ENCODE assay signal across 1 cellular context in the genomic region with DNA sequence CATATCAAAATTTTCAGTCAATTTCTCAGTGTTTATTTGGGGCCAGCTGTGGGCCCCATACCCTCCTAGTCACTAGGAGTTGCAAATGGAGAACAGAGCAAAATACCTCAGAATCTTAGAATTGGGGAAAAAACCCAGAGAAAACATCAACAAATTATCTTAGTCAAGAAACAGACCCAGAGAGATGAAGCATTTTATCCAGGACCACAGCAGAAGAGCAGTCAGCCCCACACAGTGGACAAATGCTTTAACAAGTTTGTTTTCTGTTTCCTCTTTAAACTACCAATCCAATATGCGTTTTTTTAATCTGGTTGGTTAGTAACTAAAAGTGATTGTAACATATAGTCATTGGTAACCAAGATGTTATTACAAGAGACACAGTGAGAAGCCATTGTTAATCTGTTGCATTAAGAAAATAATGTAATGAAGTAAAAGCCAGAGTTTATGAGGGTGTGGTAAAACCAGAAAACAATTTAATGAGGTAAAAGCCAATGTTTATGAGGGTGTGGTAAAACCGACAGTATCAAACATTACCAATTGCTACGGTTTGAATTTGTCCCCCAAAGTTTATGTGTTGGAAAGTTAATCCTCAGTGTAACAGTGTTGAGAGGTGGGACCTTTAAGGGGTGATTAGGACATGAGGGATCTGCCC.
TF ChIP-seq lines count a peak whose summit lies in the region.

No MANE protein-coding gene starts in this region.

TF ChIP-seq in HEK293, 187 proteins besides CTCF, POLR2A, EP300 and RAD21 (continued from another document and continues in another):
- TF ChIP-seq, protein P1, sequence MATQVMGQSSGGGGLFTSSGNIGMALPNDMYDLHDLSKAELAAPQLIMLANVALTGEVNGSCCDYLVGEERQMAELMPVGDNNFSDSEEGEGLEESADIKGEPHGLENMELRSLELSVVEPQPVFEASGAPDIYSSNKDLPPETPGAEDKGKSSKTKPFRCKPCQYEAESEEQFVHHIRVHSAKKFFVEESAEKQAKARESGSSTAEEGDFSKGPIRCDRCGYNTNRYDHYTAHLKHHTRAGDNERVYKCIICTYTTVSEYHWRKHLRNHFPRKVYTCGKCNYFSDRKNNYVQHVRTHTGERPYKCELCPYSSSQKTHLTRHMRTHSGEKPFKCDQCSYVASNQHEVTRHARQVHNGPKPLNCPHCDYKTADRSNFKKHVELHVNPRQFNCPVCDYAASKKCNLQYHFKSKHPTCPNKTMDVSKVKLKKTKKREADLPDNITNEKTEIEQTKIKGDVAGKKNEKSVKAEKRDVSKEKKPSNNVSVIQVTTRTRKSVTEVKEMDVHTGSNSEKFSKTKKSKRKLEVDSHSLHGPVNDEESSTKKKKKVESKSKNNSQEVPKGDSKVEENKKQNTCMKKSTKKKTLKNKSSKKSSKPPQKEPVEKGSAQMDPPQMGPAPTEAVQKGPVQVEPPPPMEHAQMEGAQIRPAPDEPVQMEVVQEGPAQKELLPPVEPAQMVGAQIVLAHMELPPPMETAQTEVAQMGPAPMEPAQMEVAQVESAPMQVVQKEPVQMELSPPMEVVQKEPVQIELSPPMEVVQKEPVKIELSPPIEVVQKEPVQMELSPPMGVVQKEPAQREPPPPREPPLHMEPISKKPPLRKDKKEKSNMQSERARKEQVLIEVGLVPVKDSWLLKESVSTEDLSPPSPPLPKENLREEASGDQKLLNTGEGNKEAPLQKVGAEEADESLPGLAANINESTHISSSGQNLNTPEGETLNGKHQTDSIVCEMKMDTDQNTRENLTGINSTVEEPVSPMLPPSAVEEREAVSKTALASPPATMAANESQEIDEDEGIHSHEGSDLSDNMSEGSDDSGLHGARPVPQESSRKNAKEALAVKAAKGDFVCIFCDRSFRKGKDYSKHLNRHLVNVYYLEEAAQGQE (tag by site-specific recombination; IDR thresholded peaks at IDR 0.05) = no peak
- no peak for TF ChIP-seq ZBTB1 (tag by site-specific recombination; IDR thresholded peaks at IDR 0.05)
- TF ChIP-seq ZNF670 (tag by site-specific recombination; IDR thresholded peaks at IDR 0.05; ENCODE audit: low read depth) = no peak
- TF ChIP-seq ZNF157 (tag by site-specific recombination; IDR thresholded peaks at IDR 0.05) = no peak
- TF ChIP-seq ZNF473 (tag by site-specific recombination; IDR thresholded peaks at IDR 0.05) = no peak
- TF ChIP-seq ZNF624 (tag by site-specific recombination; IDR thresholded peaks at IDR 0.05) = no peak
- no peak for TF ChIP-seq ZSCAN23 (tag by site-specific recombination; IDR thresholded peaks at IDR 0.05)
- TF ChIP-seq ZNF16 (tag by site-specific recombination; IDR thresholded peaks at IDR 0.05; ENCODE audit: low read depth) = no peak
- no peak for TF ChIP-seq ZNF843 (tag by site-specific recombination; IDR thresholded peaks at IDR 0.05)
- TF ChIP-seq SCRT2 (tag by site-specific recombination; IDR thresholded peaks at IDR 0.05) = peak; percentile 75
- TF ChIP-seq, protein P2, sequence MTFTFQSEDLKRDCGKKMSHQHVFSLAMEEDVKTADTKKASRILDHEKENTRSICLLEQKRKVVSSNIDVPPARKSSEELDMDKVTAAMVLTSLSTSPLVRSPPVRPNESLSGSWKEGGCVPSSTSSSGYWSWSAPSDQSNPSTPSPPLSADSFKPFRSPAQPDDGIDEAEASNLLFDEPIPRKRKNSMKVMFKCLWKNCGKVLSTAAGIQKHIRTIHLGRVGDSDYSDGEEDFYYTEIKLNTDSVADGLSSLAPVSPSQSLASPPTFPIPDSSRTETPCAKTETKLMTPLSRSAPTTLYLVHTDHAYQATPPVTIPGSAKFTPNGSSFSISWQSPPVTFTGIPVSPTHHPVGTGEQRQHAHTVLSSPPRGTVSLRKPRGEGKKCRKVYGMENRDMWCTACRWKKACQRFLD (tag by site-specific recombination; IDR thresholded peaks at IDR 0.05) = no peak
- TF ChIP-seq HOXC10 (CRISPR knock-in tag; IDR thresholded peaks at IDR 0.05) = no peak
- no peak for TF ChIP-seq ZNF221 (tag by site-specific recombination; IDR thresholded peaks at IDR 0.05; ENCODE audit: borderline replicate concordance)
- TF ChIP-seq, protein P3, sequence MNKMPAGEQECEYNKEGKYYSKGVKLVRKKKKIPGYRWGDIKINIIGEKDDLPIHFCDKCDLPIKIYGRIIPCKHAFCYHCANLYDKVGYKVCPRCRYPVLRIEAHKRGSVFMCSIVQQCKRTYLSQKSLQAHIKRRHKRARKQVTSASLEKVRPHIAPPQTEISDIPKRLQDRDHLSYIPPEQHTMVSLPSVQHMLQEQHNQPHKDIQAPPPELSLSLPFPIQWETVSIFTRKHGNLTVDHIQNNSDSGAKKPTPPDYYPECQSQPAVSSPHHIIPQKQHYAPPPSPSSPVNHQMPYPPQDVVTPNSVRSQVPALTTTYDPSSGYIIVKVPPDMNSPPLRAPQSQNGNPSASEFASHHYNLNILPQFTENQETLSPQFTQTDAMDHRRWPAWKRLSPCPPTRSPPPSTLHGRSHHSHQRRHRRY (tag by site-specific recombination; IDR thresholded peaks at IDR 0.05) = no peak
- TF ChIP-seq ZNF114 (tag by site-specific recombination; IDR thresholded peaks at IDR 0.05) = no peak
- no peak for TF ChIP-seq ZNF174 (tag by site-specific recombination; IDR thresholded peaks at IDR 0.05)
- TF ChIP-seq, protein P4, sequence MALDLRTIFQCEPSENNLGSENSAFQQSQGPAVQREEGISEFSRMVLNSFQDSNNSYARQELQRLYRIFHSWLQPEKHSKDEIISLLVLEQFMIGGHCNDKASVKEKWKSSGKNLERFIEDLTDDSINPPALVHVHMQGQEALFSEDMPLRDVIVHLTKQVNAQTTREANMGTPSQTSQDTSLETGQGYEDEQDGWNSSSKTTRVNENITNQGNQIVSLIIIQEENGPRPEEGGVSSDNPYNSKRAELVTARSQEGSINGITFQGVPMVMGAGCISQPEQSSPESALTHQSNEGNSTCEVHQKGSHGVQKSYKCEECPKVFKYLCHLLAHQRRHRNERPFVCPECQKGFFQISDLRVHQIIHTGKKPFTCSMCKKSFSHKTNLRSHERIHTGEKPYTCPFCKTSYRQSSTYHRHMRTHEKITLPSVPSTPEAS (tag by site-specific recombination; IDR thresholded peaks at IDR 0.05) = no peak
- TF ChIP-seq ZFP69B (tag by site-specific recombination; IDR thresholded peaks at IDR 0.05) = peak; percentile 33; the same call in 1 of the 2 replicates
- TF ChIP-seq ZNF112 (tag by site-specific recombination; IDR thresholded peaks at IDR 0.05) = no peak
- TF ChIP-seq ZNF37A (tag by site-specific recombination; IDR thresholded peaks at IDR 0.05) = no peak
- no peak for TF ChIP-seq ZNF302 (tag by site-specific recombination; IDR thresholded peaks at IDR 0.05; ENCODE audit: low read depth)
- no peak for TF ChIP-seq ZNF311 (tag by site-specific recombination; IDR thresholded peaks at IDR 0.05; ENCODE audit: borderline replicate concordance)
- TF ChIP-seq ZNF19 (tag by site-specific recombination; IDR thresholded peaks at IDR 0.05; ENCODE audit: low read depth) = no peak
- TF ChIP-seq FEZF1 (tag by site-specific recombination; IDR thresholded peaks at IDR 0.05) = peak; percentile 45; the same call in 1 of the 2 replicates
- TF ChIP-seq ZNF202 (tag by site-specific recombination; IDR thresholded peaks at IDR 0.05; ENCODE audit: borderline replicate concordance) = no peak
- TF ChIP-seq, protein P5, sequence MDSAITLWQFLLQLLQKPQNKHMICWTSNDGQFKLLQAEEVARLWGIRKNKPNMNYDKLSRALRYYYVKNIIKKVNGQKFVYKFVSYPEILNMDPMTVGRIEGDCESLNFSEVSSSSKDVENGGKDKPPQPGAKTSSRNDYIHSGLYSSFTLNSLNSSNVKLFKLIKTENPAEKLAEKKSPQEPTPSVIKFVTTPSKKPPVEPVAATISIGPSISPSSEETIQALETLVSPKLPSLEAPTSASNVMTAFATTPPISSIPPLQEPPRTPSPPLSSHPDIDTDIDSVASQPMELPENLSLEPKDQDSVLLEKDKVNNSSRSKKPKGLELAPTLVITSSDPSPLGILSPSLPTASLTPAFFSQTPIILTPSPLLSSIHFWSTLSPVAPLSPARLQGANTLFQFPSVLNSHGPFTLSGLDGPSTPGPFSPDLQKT (IDR thresholded peaks at IDR 0.05; ENCODE audit: borderline replicate concordance, low read depth, low read length) = no peak
- TF ChIP-seq ZNF146 (tag by site-specific recombination; IDR thresholded peaks at IDR 0.05) = no peak
- no peak for TF ChIP-seq GFI1B (tag by site-specific recombination; IDR thresholded peaks at IDR 0.05)
- TF ChIP-seq KLF1 (tag by site-specific recombination; IDR thresholded peaks at IDR 0.05) = peak; percentile 56; the same call in 1 of the 2 replicates
- TF ChIP-seq ZNF629 (tag by site-specific recombination; IDR thresholded peaks at IDR 0.05) = no peak
- TF ChIP-seq ZBTB7A (tag by site-specific recombination; IDR thresholded peaks at IDR 0.05; ENCODE audit: low read depth) = no peak
- TF ChIP-seq ZNF335 (tag by site-specific recombination; conservative IDR thresholded peaks at IDR 0.05) = no peak
- TF ChIP-seq GLIS1 (tag by site-specific recombination; IDR thresholded peaks at IDR 0.05) = no peak
- no peak for TF ChIP-seq ZNF701 (tag by site-specific recombination; IDR thresholded peaks at IDR 0.05)
- TF ChIP-seq, protein P6, sequence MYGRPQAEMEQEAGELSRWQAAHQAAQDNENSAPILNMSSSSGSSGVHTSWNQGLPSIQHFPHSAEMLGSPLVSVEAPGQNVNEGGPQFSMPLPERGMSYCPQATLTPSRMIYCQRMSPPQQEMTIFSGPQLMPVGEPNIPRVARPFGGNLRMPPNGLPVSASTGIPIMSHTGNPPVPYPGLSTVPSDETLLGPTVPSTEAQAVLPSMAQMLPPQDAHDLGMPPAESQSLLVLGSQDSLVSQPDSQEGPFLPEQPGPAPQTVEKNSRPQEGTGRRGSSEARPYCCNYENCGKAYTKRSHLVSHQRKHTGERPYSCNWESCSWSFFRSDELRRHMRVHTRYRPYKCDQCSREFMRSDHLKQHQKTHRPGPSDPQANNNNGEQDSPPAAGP (tag by site-specific recombination; IDR thresholded peaks at IDR 0.05) = no peak
- no peak for TF ChIP-seq ZNF223 (tag by site-specific recombination; IDR thresholded peaks at IDR 0.05)
- TF ChIP-seq, protein P7, sequence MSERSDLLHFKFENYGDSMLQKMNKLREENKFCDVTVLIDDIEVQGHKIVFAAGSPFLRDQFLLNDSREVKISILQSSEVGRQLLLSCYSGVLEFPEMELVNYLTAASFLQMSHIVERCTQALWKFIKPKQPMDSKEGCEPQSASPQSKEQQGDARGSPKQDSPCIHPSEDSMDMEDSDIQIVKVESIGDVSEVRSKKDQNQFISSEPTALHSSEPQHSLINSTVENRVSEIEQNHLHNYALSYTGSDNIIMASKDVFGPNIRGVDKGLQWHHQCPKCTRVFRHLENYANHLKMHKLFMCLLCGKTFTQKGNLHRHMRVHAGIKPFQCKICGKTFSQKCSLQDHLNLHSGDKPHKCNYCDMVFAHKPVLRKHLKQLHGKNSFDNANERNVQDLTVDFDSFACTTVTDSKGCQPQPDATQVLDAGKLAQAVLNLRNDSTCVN (tag by site-specific recombination; optimal IDR thresholded peaks at IDR 0.05) = no peak
- no peak for TF ChIP-seq ZNF544 (tag by site-specific recombination; IDR thresholded peaks at IDR 0.05)
- no peak for TF ChIP-seq ZNF132 (tag by site-specific recombination; IDR thresholded peaks at IDR 0.05; ENCODE audit: borderline replicate concordance)
- TF ChIP-seq ZNF514 (tag by site-specific recombination; IDR thresholded peaks at IDR 0.05) = no peak
- TF ChIP-seq ZSCAN16 (tag by site-specific recombination; IDR thresholded peaks at IDR 0.05) = no peak
- peak; percentile 4; the same call in 1 of the 2 replicates for TF ChIP-seq ZNF654 (tag by site-specific recombination; IDR thresholded peaks at IDR 0.05; ENCODE audit: low read depth)
- TF ChIP-seq ZNF830 (tag by site-specific recombination; IDR thresholded peaks at IDR 0.05; ENCODE audit: low read depth) = no peak
- TF ChIP-seq, protein P8, sequence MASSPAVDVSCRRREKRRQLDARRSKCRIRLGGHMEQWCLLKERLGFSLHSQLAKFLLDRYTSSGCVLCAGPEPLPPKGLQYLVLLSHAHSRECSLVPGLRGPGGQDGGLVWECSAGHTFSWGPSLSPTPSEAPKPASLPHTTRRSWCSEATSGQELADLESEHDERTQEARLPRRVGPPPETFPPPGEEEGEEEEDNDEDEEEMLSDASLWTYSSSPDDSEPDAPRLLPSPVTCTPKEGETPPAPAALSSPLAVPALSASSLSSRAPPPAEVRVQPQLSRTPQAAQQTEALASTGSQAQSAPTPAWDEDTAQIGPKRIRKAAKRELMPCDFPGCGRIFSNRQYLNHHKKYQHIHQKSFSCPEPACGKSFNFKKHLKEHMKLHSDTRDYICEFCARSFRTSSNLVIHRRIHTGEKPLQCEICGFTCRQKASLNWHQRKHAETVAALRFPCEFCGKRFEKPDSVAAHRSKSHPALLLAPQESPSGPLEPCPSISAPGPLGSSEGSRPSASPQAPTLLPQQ (tag by site-specific recombination; IDR thresholded peaks at IDR 0.05) = peak; percentile 63
- no peak for TF ChIP-seq ZNF140 (tag by site-specific recombination; IDR thresholded peaks at IDR 0.05)
- no peak for TF ChIP-seq ZNF350 (tag by site-specific recombination; IDR thresholded peaks at IDR 0.05)
- TF ChIP-seq MZF1 (tag by site-specific recombination; IDR thresholded peaks at IDR 0.05; ENCODE audit: borderline replicate concordance) = no peak
- TF ChIP-seq ZNF211 (tag by site-specific recombination; IDR thresholded peaks at IDR 0.05; ENCODE audit: low read depth) = no peak
- TF ChIP-seq, protein P9, sequence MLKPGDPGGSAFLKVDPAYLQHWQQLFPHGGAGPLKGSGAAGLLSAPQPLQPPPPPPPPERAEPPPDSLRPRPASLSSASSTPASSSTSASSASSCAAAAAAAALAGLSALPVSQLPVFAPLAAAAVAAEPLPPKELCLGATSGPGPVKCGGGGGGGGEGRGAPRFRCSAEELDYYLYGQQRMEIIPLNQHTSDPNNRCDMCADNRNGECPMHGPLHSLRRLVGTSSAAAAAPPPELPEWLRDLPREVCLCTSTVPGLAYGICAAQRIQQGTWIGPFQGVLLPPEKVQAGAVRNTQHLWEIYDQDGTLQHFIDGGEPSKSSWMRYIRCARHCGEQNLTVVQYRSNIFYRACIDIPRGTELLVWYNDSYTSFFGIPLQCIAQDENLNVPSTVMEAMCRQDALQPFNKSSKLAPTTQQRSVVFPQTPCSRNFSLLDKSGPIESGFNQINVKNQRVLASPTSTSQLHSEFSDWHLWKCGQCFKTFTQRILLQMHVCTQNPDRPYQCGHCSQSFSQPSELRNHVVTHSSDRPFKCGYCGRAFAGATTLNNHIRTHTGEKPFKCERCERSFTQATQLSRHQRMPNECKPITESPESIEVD (tag by site-specific recombination; IDR thresholded peaks at IDR 0.05) = peak; percentile 91
- TF ChIP-seq ZNF24 (tag by site-specific recombination; IDR thresholded peaks at IDR 0.05) = no peak
- TF ChIP-seq, protein P10, sequence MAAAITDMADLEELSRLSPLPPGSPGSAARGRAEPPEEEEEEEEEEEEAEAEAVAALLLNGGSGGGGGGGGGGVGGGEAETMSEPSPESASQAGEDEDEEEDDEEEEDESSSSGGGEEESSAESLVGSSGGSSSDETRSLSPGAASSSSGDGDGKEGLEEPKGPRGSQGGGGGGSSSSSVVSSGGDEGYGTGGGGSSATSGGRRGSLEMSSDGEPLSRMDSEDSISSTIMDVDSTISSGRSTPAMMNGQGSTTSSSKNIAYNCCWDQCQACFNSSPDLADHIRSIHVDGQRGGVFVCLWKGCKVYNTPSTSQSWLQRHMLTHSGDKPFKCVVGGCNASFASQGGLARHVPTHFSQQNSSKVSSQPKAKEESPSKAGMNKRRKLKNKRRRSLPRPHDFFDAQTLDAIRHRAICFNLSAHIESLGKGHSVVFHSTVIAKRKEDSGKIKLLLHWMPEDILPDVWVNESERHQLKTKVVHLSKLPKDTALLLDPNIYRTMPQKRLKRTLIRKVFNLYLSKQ (tag by site-specific recombination; IDR thresholded peaks at IDR 0.05; ENCODE audit: borderline replicate concordance) = no peak
- TF ChIP-seq ZNF366 (tag by site-specific recombination; conservative IDR thresholded peaks at IDR 0.05) = no peak
- TF ChIP-seq ZNF274 (IDR thresholded peaks at IDR 0.05; ENCODE audit: low read length) = no peak
- TF ChIP-seq ZNF274 (tag by site-specific recombination; IDR thresholded peaks at IDR 0.05; ENCODE audit: borderline replicate concordance) = no peak
